In genomic region chr20:25544316-25544715, GRCh38 we compare ENCODE assay signal across 27 cellular contexts. TPM values are rescaled to one million over a fixed set of nuclear protein-coding genes. Genes with fewer than 3 reads are reported as not detected.
DNase-seq lines count a peak whose midpoint lies in the region; ATAC-seq, FAIRE-seq and TF ChIP-seq lines count a peak whose summit lies in the region.
"Had no signal": no experiment of that assay in that cellular context is flagged by ENCODE, and none has a peak within 500 bp of the region (broad histone marks: within the 10 kb centered on the region; RNA-seq: fewer than 3 reads in every experiment).

No MANE protein-coding gene starts in this region.

- CTCF ChIA-PET in SK-N-SH (lab: Yijun Ruan, JAX) (no interaction called here), H1 (lab: Charles Lee; ENCODE audit: partially characterized antibody) (interaction anchor here (1.1 to 2.9 kb wide), 3 partner anchors 10 to 249 kb away, joined by 4 to 9 read pairs (median 5); no protein-coding TSS in a partner anchor)

- H3K4me1 Mint-ChIP-seq in nephron, result peaks cover 61% of the 10 kb centered on the region

- no peak for TF ChIP-seq RAD21 in SK-N-SH (IDR thresholded peaks at IDR 0.05; ENCODE audit: low read length)
- TF ChIP-seq RAD21 in H1 (IDR thresholded peaks at IDR 0.05 in 1 of 2, conservative IDR thresholded peaks at IDR 0.05 in 1 of 2; ENCODE audit: low read depth in 2 of 2, low read length in 2 of 2), result no peak

- no peak overlapping the region; the same call in 1 of the 2 replicates for H2BK5ac ChIP-seq in H1 (ENCODE audit: low read depth, low read length)

- no peak overlapping the region for H2BK20ac ChIP-seq in H1 (ENCODE audit: low read length)

- no peak overlapping the region for H4K5ac ChIP-seq in H1 (ENCODE audit: insufficient read length, low read depth, low read length)

- no peak for DNase-seq in DND-41
- DNase-seq in SK-N-SH, result no peak
- DNase-seq in H1 (ENCODE audit: low read depth in 1 of 2, low spot score in 2 of 2), result no peak
- DNase-seq in COLO668 (lab: John Stamatoyannopoulos, UW; ENCODE audit: unreplicated experiment), result no peak
- no peak for DNase-seq in Kasumi-1 (lab: John Stamatoyannopoulos, UW)
- DNase-seq in NCI-H2227 treated with DMSO at 0.1 percent for 48 hours (lab: John Stamatoyannopoulos, UW), result no peak
- DNase-seq: activated CD8-positive, alpha-beta memory T cell treated with anti-CD3 and anti-CD28 coated beads for 24 hours; activated naive CD4-positive, alpha-beta T cell treated with anti-CD3 and anti-CD28 coated beads, Interleukin-2, amount 50 U/mL, for 16 hours; activated T-cell treated with anti-CD3 and anti-CD28 coated beads, Interleukin-2, amount 50 U/mL, for 48 hours; CD4-positive, alpha-beta T cell; heart left ventricle; KG1; lower lobe of right lung; naive B cell; NCI-H1092; NCI-H2081; NCI-H446 treated with DMSO at 0.1 percent for 48 hours; ovary; stimulated activated naive CD4-positive, alpha-beta T cell; T-helper 9 cell had no signal

- H3K9me2 ChIP-seq in SK-N-SH, result no peaks in the 10 kb centered on the region

- H3K23ac ChIP-seq in H1 (ENCODE audit: insufficient read length), result no peak overlapping the region

- no peak overlapping the region for H3K4me3 Mint-ChIP-seq in nephron
- H3K4me3 Mint-ChIP-seq: CD4-positive, alpha-beta T cell had no signal

- no peak overlapping the region for H3K56ac ChIP-seq in H1 (replicated peaks; ENCODE audit: insufficient read length, low read depth, low read length)

- TF ChIP-seq CTCF in DND-41 (IDR thresholded peaks at IDR 0.05; ENCODE audit: borderline replicate concordance, extremely low read depth, low read length, poor library complexity, severe bottlenecking), result no peak
- TF ChIP-seq CTCF in SK-N-SH (IDR thresholded peaks at IDR 0.05), result no peak
- no peak for TF ChIP-seq CTCF in H1 (IDR thresholded peaks at IDR 0.05; ENCODE audit: control extremely low read depth in 1 of 3, insufficient read depth in 1 of 3, low read depth in 1 of 3, low read length in 3 of 3)
- no peak for TF ChIP-seq CTCF in nephron (IDR thresholded peaks at IDR 0.05; ENCODE audit: unreplicated experiment in 3 of 3)

- H4K91ac ChIP-seq in H1 (replicated peaks; ENCODE audit: insufficient read length, low read length), result no peak overlapping the region

- H3K36me3 ChIP-seq in DND-41 (ENCODE audit: insufficient read depth, low read length) (no peaks in the 10 kb centered on the region), SK-N-SH (replicated peaks in 1 of 2; ENCODE audit: control insufficient read depth in 1 of 2, insufficient read depth in 2 of 2, low read length in 1 of 2) (no peaks in the 10 kb centered on the region), H1 (ENCODE audit: control insufficient read depth in 2 of 4, insufficient read depth in 4 of 4, low read length in 3 of 4) (no peaks in the 10 kb centered on the region)
- H3K36me3 ChIP-seq: ascending aorta, heart left ventricle, lower lobe of right lung, ovary had no signal

- H3K27me3 ChIP-seq in DND-41 (ENCODE audit: insufficient read depth, low read length, poor library complexity) (no peaks in the 10 kb centered on the region), SK-N-SH (ENCODE audit: insufficient read depth) (no peaks in the 10 kb centered on the region), H1 (replicated peaks in 1 of 4; ENCODE audit: control insufficient read depth in 3 of 4, extremely low read depth in 1 of 4, insufficient read depth in 3 of 4, low read length in 3 of 4) (no peaks in the 10 kb centered on the region)
- H3K27me3 ChIP-seq: ascending aorta, heart left ventricle, ovary had no signal

- H4K20me1 ChIP-seq in DND-41 (ENCODE audit: insufficient read depth, low read length), result peaks cover 4% of the 10 kb centered on the region
- H4K20me1 ChIP-seq in SK-N-SH (ENCODE audit: insufficient read depth), result peaks cover 8% of the 10 kb centered on the region
- H4K20me1 ChIP-seq in H1 (replicated peaks in 1 of 2; ENCODE audit: control insufficient read depth in 1 of 2, insufficient read depth in 2 of 2, low read length in 2 of 2), result peaks cover 7 to 27% of the 10 kb centered on the region in 2 experiments

- H3K27me3 Mint-ChIP-seq in nephron (ENCODE audit: low read depth), result no peaks in the 10 kb centered on the region
- H3K27me3 Mint-ChIP-seq: CD4-positive, alpha-beta T cell had no signal

- peaks cover 11% of the 10 kb centered on the region for H3F3A ChIP-seq in SK-N-SH (replicated peaks; ENCODE audit: insufficient read depth)

- H2BK15ac ChIP-seq in H1 (ENCODE audit: low read length), result no peak overlapping the region

- no peak overlapping the region for H2BK12ac ChIP-seq in H1 (ENCODE audit: low read depth, low read length)

- no peak overlapping the region for H2AK5ac ChIP-seq in H1 (ENCODE audit: low read depth, low read length)

- WGBS in SK-N-SH (ENCODE audit: low lambda C conversion rate), result 94% methylated on average over 4 of the region's 4 CpGs
- 93% methylated on average over 4 of the region's 4 CpGs; no CpG with 5 or more reads in 1 of the 2 experiments for WGBS in H1 (ENCODE audit: extremely low coverage in 1 of 2, insufficient coverage in 1 of 2, insufficient read length in 1 of 2, insufficient replicate concordance in 2 of 2, low coverage in 1 of 2, low lambda C conversion rate in 2 of 2, missing lambda C conversion rate in 1 of 2), 2 experiments

- no peak overlapping the region for H3K14ac ChIP-seq in H1 (ENCODE audit: insufficient read length)

- ATAC-seq in DND-41 (ENCODE audit: insufficient read depth, low read depth), result 0 out of 3 replicates have a peak, but pooled peaks have one; percentile 12
- ATAC-seq in HG03571 (IDR thresholded peaks at IDR 0.05; ENCODE audit: unreplicated experiment), result no peak
- ATAC-seq: activated CD4-positive, CD25-positive, alpha-beta regulatory T cell treated with anti-CD3 and anti-CD28 coated beads, Interleukin-2, amount 50 U/mL, for 24 hours; GM12878; heart left ventricle; lower lobe of right lung had no signal

- no peak overlapping the region for H4K8ac ChIP-seq in H1 (ENCODE audit: extremely low read depth, insufficient read depth, low read length)

- no peak for FAIRE-seq in H1 (lab: Jason Lieb, UNC)
- FAIRE-seq: colon, GM12878, H54 had no signal

- H3K27ac ChIP-seq in DND-41 (ENCODE audit: low read length) (no peak overlapping the region), SK-N-SH (ENCODE audit: low read depth in 2 of 2, low read length in 1 of 2) (peak overlapping the region; percentile 45 to 67; a peak in 3 of 4 replicates), H1 (ENCODE audit: low read depth, low read length) (no peak overlapping the region)
- H3K27ac ChIP-seq: lower lobe of right lung, ovary had no signal

- no peak for TF ChIP-seq POLR2A in H1 (IDR thresholded peaks at IDR 0.05; ENCODE audit: control extremely low read depth in 1 of 2, low read depth in 2 of 2, low read length in 2 of 2)

- H3K27ac Mint-ChIP-seq in nephron, result peak overlapping the region; percentile 80 to 93 (median 89)
- H3K27ac Mint-ChIP-seq: CD4-positive, alpha-beta T cell had no signal

- H3K9me3 ChIP-seq in DND-41 (ENCODE audit: insufficient read depth, low read length, severe bottlenecking) (no peaks in the 10 kb centered on the region), SK-N-SH (no peaks in the 10 kb centered on the region), H1 (ENCODE audit: insufficient read depth in 2 of 2, low read depth in 1 of 2, low read length in 1 of 2) (no peaks in the 10 kb centered on the region)
- H3K9me3 ChIP-seq: ascending aorta, heart left ventricle, lower lobe of right lung, ovary had no signal

- TF ChIP-seq EP300 in SK-N-SH (IDR thresholded peaks at IDR 0.05; ENCODE audit: borderline replicate concordance in 1 of 2, low read depth in 1 of 2, low read length in 1 of 2), result no peak
- TF ChIP-seq EP300 in H1 (IDR thresholded peaks at IDR 0.05; ENCODE audit: borderline replicate concordance in 1 of 2, low read depth in 2 of 2, low read length in 2 of 2), result no peak

- H3K23me2 ChIP-seq in H1 (ENCODE audit: low read depth, low read length), result no peaks in the 10 kb centered on the region

- no peak overlapping the region for H3K4ac ChIP-seq in H1 (replicated peaks; ENCODE audit: insufficient read length, low read depth, low read length)

- no peaks in the 10 kb centered on the region for H3K9me3 Mint-ChIP-seq in nephron
- H3K9me3 Mint-ChIP-seq: CD4-positive, alpha-beta T cell; naive B cell had no signal

- H2BK120ac ChIP-seq in H1 (replicated peaks; ENCODE audit: low read depth, low read length), result no peak overlapping the region

- H3K4me2 ChIP-seq in DND-41 (ENCODE audit: insufficient read depth, low read length) (no peak overlapping the region), SK-N-SH (0 out of 2 replicates have a peak overlapping the region, but pooled peaks have one; percentile 0), H1 (ENCODE audit: insufficient read depth in 1 of 2, low read depth in 2 of 2, low read length in 2 of 2) (no peak overlapping the region)

- peak overlapping the region; percentile 9; the same call in 1 of the 2 replicates for H3K18ac ChIP-seq in H1 (ENCODE audit: extremely low read depth, low read length)

- H3K79me1 ChIP-seq in H1 (ENCODE audit: low read depth, low read length), result peaks cover 15% of the 10 kb centered on the region

- H3K9ac ChIP-seq in DND-41 (ENCODE audit: low read depth, low read length), result no peak overlapping the region
- no peak overlapping the region for H3K9ac ChIP-seq in SK-N-SH
- H3K9ac ChIP-seq in H1 (replicated peaks in 1 of 4; ENCODE audit: extremely low read depth in 1 of 4, low read depth in 3 of 4, low read length in 3 of 4), result no peak overlapping the region

- H3K4me1 ChIP-seq in DND-41 (ENCODE audit: insufficient read depth, low read length) (no peaks in the 10 kb centered on the region), SK-N-SH (ENCODE audit: control insufficient read depth in 1 of 2, insufficient read depth in 2 of 2, low read depth in 1 of 2, low read length in 1 of 2) (peaks cover 33 to 35% of the 10 kb centered on the region in 2 experiments), H1 (replicated peaks in 1 of 4; ENCODE audit: control insufficient read depth in 3 of 4, insufficient read depth in 4 of 4, low read length in 3 of 4) (peaks cover 7 to 25% (median 9%) of the 10 kb centered on the region in 4 experiments)

- H2AFZ ChIP-seq in DND-41 (ENCODE audit: low read depth, low read length) (no peak overlapping the region), SK-N-SH (ENCODE audit: low read depth) (no peak overlapping the region), H1 (ENCODE audit: low read length) (no peak overlapping the region)

- POLR2A ChIA-PET in SK-N-SH (lab: Yijun Ruan, JAX), result no interaction called here
- POLR2A ChIA-PET in H1 (lab: Charles Lee; ENCODE audit: partially characterized antibody), result interaction anchor here (1.0 to 1.6 kb wide), 3 partner anchors 9 to 40 kb away, joined by 3 to 4 read pairs (median 3); no protein-coding TSS in a partner anchor

- H3K4me3 ChIP-seq in DND-41 (ENCODE audit: low read depth in 1 of 2, low read length in 2 of 2) (no peak overlapping the region), SK-N-SH (ENCODE audit: low read depth in 2 of 2, low read length in 1 of 2) (no peak overlapping the region), H1 (ENCODE audit: extremely low read depth in 1 of 4, insufficient read depth in 2 of 4, low read depth in 3 of 4, low read length in 4 of 4) (no peak overlapping the region)
- H3K4me3 ChIP-seq: ascending aorta, GM12878, heart left ventricle, lower lobe of right lung, ovary had no signal

- H3K79me2 ChIP-seq in DND-41 (ENCODE audit: insufficient read depth, low read length), result peaks cover 57% of the 10 kb centered on the region
- H3K79me2 ChIP-seq in SK-N-SH (ENCODE audit: insufficient read depth), result peaks cover 9% of the 10 kb centered on the region
- H3K79me2 ChIP-seq in H1 (ENCODE audit: control insufficient read depth in 1 of 2, insufficient read depth in 2 of 2, low read length in 2 of 2), result peaks cover 0 to 48% of the 10 kb centered on the region in 2 experiments; a peak in 2 of 4 replicates

- no peaks in the 10 kb centered on the region for H3K36me3 Mint-ChIP-seq in nephron (ENCODE audit: low read depth)
- H3K36me3 Mint-ChIP-seq: naive B cell had no signal

RNA-seq across cellular contexts. Expression of gene NINL, which starts 41.0 kb away (rescaled TPM):
- polyA plus RNA-seq in SK-N-SH (2012; rRNA removed) (22.5 and 23.9 TPM in 2 replicates), H1 (2011; rRNA removed) (14.0 and 15.3 TPM in 2 replicates)
- polyA plus RNA-seq in SK-N-SH (2012; cell fraction: cytosol; rRNA removed), result 13.1 and 17.3 TPM in 2 replicates
- 92.5 and 116 TPM in 2 replicates for polyA plus RNA-seq in SK-N-SH (2012; cell fraction: nucleus; rRNA removed)
- 27.3 and 30.0 TPM in 2 replicates for total RNA-seq in H1 (2021; fragmentation: NEBNext Ultra II Directional; extraction: Animal tissue kit (Norgen Biotek cat#: 25700))
- polyA plus RNA-seq in H1 (2011; cell fraction: cytosol; rRNA removed), result 22.8 TPM
- polyA plus RNA-seq in H1 (2011; cell fraction: nucleus; rRNA removed), result 39.3 TPM
- 28.0 to 40.8 TPM (median 30.5 TPM) in 4 replicates for polyA plus RNA-seq in H1 (2012, experiment 1 of 2)
- polyA plus RNA-seq in H1 (2012, experiment 2 of 2), result 9.2 TPM
- 17.2 TPM for polyA plus RNA-seq in H1 (2013, experiment 1 of 2)
- polyA plus RNA-seq in H1 (2013, experiment 2 of 2), result 15.1 TPM
- polyA minus RNA-seq in H1 (2011; rRNA and poly(A)+ RNA removed), result 12.3 and 19.9 TPM in 2 replicates
- polyA minus RNA-seq in H1 (2011; cell fraction: cytosol; rRNA and poly(A)+ RNA removed), result 12.2 TPM
- polyA minus RNA-seq in H1 (2011; cell fraction: nucleus; rRNA and poly(A)+ RNA removed), result 19.7 TPM

Comparison
In these comparisons a context has a peak if more than half of its experiments do, and no peak if none do; other contexts are left out.
1. H3K27ac ChIP-seq: peak in SK-N-SH (2 of 2); none in DND-41 (single experiment) and H1 (single experiment).